In the genomic region with DNA sequence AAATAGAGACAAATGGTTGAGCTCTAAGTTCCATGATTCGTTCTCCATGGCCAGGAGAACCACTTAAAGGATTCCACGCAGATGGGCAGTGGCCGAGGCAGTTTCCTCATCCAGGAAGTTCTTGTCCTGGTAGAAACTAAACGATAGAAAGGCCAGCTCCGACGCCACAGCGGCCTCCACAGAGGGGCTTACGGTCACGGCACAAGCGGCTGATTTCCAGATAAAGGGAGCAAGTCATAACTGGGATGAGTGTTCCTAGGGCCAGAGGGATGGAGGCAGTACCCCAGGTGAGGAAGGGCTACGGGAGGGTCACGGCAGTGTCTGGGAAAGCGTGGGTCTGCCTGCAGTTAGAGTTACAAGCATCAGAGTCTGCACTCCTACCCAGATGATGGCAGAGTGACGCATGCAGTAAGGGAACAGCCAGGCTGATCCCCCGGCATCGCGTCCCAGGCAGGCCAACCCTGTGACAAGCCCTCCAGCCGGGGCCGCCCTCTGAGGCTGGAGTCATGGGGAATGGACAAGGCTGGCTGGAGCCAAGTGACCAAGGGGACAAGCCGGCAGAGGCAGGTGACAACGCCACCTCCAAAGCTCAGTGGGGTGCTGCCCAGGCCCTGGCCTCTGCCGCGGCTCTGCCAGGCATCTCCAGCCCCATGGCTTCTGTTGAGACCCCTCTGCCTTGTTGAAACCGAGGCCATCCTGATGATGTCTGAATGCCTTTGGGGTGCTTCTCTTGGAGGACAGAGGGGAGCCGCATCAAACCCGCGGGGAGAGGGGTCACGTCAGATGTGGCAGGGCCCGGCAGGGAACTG, we compare ENCODE assay signal across 12 cellular contexts.
"Had no signal": no experiment of that assay in that cellular context is flagged by ENCODE, and none has a peak within 500 bp of the region (broad histone marks: within the 10 kb centered on the region; RNA-seq: fewer than 3 reads in every experiment).

No MANE protein-coding gene starts in this region.

- H3K9me3 ChIP-seq: gastrocnemius medialis, heart right ventricle, sigmoid colon, thyroid gland had no signal

- H3K36me3 Mint-ChIP-seq: natural killer cell had no signal

- H3K9me3 Mint-ChIP-seq: activated naive CD4-positive, alpha-beta T cell treated with anti-CD3 and anti-CD28 coated beads for 36 hours; natural killer cell had no signal

- H3K27ac Mint-ChIP-seq: activated naive CD4-positive, alpha-beta T cell treated with anti-CD3 and anti-CD28 coated beads for 36 hours; natural killer cell had no signal

- DNase-seq: activated CD4-positive, alpha-beta T cell treated with anti-CD3 and anti-CD28 coated beads, Interleukin-2, amount 50 U/mL, for 48 hours; activated naive CD4-positive, alpha-beta T cell treated with anti-CD3 and anti-CD28 coated beads for 36 hours; effector CD8-positive, alpha-beta T cell; gastrocnemius medialis; heart right ventricle; natural killer cell; nucleus accumbens; sigmoid colon; stimulated activated CD4-positive, alpha-beta T cell treated with anti-CD3 and anti-CD28 coated beads, Interleukin-4, amount 100 ng/mL, for 1 hour; thyroid gland had no signal

- H3K27me3 ChIP-seq: thyroid gland had no signal

- H3K4me3 Mint-ChIP-seq: activated naive CD4-positive, alpha-beta T cell treated with anti-CD3 and anti-CD28 coated beads for 36 hours; natural killer cell had no signal

- H3K4me1 ChIP-seq: gastrocnemius medialis, heart right ventricle, sigmoid colon, thyroid gland had no signal

- H3K27ac ChIP-seq: epithelial cell of prostate, gastrocnemius medialis, heart right ventricle, sigmoid colon, thyroid gland had no signal

- ATAC-seq: activated CD4-positive, CD25-positive, alpha-beta regulatory T cell treated with anti-CD3 and anti-CD28 coated beads, Interleukin-2, amount 50 U/mL, for 24 hours; gastrocnemius medialis; heart right ventricle; natural killer cell had no signal

- H3K36me3 ChIP-seq: gastrocnemius medialis, heart right ventricle, sigmoid colon, thyroid gland had no signal

- H3K4me3 ChIP-seq: gastrocnemius medialis, heart right ventricle, sigmoid colon, thyroid gland had no signal

- H3K4me1 Mint-ChIP-seq: natural killer cell had no signal
